ENCODE assay signal across 19 cellular contexts in genomic region chr7:72445580-72445979, GRCh38. TPM values are rescaled to one million over a fixed set of nuclear protein-coding genes. Genes with fewer than 3 reads are reported as not detected.
DNase-seq lines count a peak whose midpoint lies in the region; ATAC-seq and TF ChIP-seq lines count a peak whose summit lies in the region.
"Had no signal": no experiment of that assay in that cellular context is flagged by ENCODE, and none has a peak within 500 bp of the region (broad histone marks: within the 10 kb centered on the region; RNA-seq: fewer than 3 reads in every experiment).

No MANE protein-coding gene starts in this region.

- H3K36me3 Mint-ChIP-seq in Caco-2 (ENCODE audit: insufficient read depth, unreplicated experiment) = no peaks in the 10 kb centered on the region
- H3K36me3 Mint-ChIP-seq: CD14-positive monocyte; CD4-positive, alpha-beta memory T cell had no signal

- H4K20me1 ChIP-seq in MM.1S (ENCODE audit: insufficient read depth, low read length) = no peaks in the 10 kb centered on the region

- H3K9me3 ChIP-seq in Caco-2 (no peaks in the 10 kb centered on the region), MM.1S (replicated peaks; ENCODE audit: insufficient read depth, low read length) (no peaks in the 10 kb centered on the region), uterus (no peaks in the 10 kb centered on the region)
- H3K9me3 ChIP-seq: BE2C had no signal

- H3K9ac ChIP-seq in MM.1S (ENCODE audit: low read length) = no peak overlapping the region

- CTCF ChIA-PET in Caco-2 (lab: Charles Lee) = no interaction called here

- POLR2A ChIA-PET in Caco-2 (lab: Charles Lee) = no interaction called here

- no peak overlapping the region for H3K4me3 ChIP-seq in Caco-2 (ENCODE audit: low read depth, low read length)
- no peak overlapping the region for H3K4me3 ChIP-seq in MM.1S (ENCODE audit: low read length)
- peak overlapping the region in 38 of 59 donors; percentile 5 to 69 (median 58) for H3K4me3 ChIP-seq in dorsolateral prefrontal cortex
- H3K4me3 ChIP-seq in uterus = no peak overlapping the region
- H3K4me3 ChIP-seq: GM12878 had no signal

- H3K27me3 Mint-ChIP-seq in Caco-2 (ENCODE audit: insufficient read depth, unreplicated experiment) = no peaks in the 10 kb centered on the region

- H3K4me3 Mint-ChIP-seq in Caco-2 (ENCODE audit: unreplicated experiment) = no peak overlapping the region
- H3K4me3 Mint-ChIP-seq: CD4-positive, alpha-beta memory T cell; HFFc6 had no signal

- H3K36me3 ChIP-seq in Caco-2 (ENCODE audit: control insufficient read depth, insufficient read depth, low read length) (no peaks in the 10 kb centered on the region), MM.1S (replicated peaks; ENCODE audit: insufficient read depth, low read length) (no peaks in the 10 kb centered on the region), uterus (no peaks in the 10 kb centered on the region)
- H3K36me3 ChIP-seq: BE2C had no signal

- no TSS peak for BruUV-seq in Caco-2 (replicated peaks; lab: Mats Ljungman, UMichigan)

- no peaks in the 10 kb centered on the region for H3K4me1 Mint-ChIP-seq in Caco-2 (ENCODE audit: low read depth, unreplicated experiment)

- TF ChIP-seq POLR2A in uterus (IDR thresholded peaks at IDR 0.05) = no peak

- intact Hi-C loops in Caco-2 (cut with micrococcal nuclease; ENCODE audit: unreplicated experiment) (no loop called here), dorsolateral prefrontal cortex (cut with DNase I) (no loop called here), uterus (cut with DNase I; ENCODE audit: low total_unique reads) (no loop called here)

- ATAC-seq in GM21576 (IDR thresholded peaks at IDR 0.05; ENCODE audit: unreplicated experiment) (no peak), HG02981 (IDR thresholded peaks at IDR 0.05; ENCODE audit: unreplicated experiment) (no peak), GM18498 (IDR thresholded peaks at IDR 0.05; ENCODE audit: unreplicated experiment) (no peak)
- ATAC-seq: HCT116 had no signal

- no peaks in the 10 kb centered on the region; the same call in 1 of the 2 replicates for H3K4me1 ChIP-seq in Caco-2
- H3K4me1 ChIP-seq in MM.1S (ENCODE audit: low read length) = no peaks in the 10 kb centered on the region
- H3K4me1 ChIP-seq in uterus = no peaks in the 10 kb centered on the region
- H3K4me1 ChIP-seq: BE2C had no signal

- H3K79me2 ChIP-seq in MM.1S (ENCODE audit: low read length) = no peaks in the 10 kb centered on the region

- peaks cover 2% of the 10 kb centered on the region for H3K9me3 Mint-ChIP-seq in Caco-2 (ENCODE audit: unreplicated experiment)

- no peaks in the 10 kb centered on the region for H3F3A ChIP-seq in MM.1S (ENCODE audit: insufficient read depth, low read length)

- H3K27ac ChIP-seq in MM.1S (ENCODE audit: low read length) (no peak overlapping the region), dorsolateral prefrontal cortex (peak overlapping the region in 1 of 59 donors; percentile 70), uterus (no peak overlapping the region)

- DNase-seq in Caco-2 (no peak), MM.1S (no peak), dorsolateral prefrontal cortex (peak in 1 of 10 donors; percentile 65), uterus (no peak)
- DNase-seq: ACHN; BE2C; Calu3; CD4-positive, alpha-beta memory T cell; DMS79 treated with DMSO at 0.1 percent for 48 hours; GOT3; H7; HFFc6; KG1 had no signal

- peak overlapping the region; percentile 29 for H3K27ac Mint-ChIP-seq in Caco-2 (ENCODE audit: unreplicated experiment)
- H3K27ac Mint-ChIP-seq: CD4-positive, alpha-beta memory T cell; HFFc6 had no signal

- no peaks in the 10 kb centered on the region for H3K9me2 ChIP-seq in MM.1S (replicated peaks; ENCODE audit: insufficient read depth, low read length)

- no peaks in the 10 kb centered on the region for H3K27me3 ChIP-seq in Caco-2 (replicated peaks; ENCODE audit: control insufficient read depth, insufficient read depth, low read length)
- no peaks in the 10 kb centered on the region for H3K27me3 ChIP-seq in MM.1S (replicated peaks; ENCODE audit: insufficient read depth, low read length)
- no peaks in the 10 kb centered on the region for H3K27me3 ChIP-seq in dorsolateral prefrontal cortex
- H3K27me3 ChIP-seq in uterus = no peaks in the 10 kb centered on the region

- no peak overlapping the region for H2AFZ ChIP-seq in MM.1S (ENCODE audit: low read length)

- TF ChIP-seq CTCF in Caco-2 (IDR thresholded peaks at IDR 0.05; ENCODE audit: insufficient read depth in 1 of 2, low read depth in 1 of 2, low read length in 1 of 2, severe bottlenecking in 1 of 2, unreplicated experiment in 1 of 2) = no peak
- no peak for TF ChIP-seq CTCF in MM.1S (IDR thresholded peaks at IDR 0.05; ENCODE audit: low read length)
- no peak for TF ChIP-seq CTCF in dorsolateral prefrontal cortex (IDR thresholded peaks at IDR 0.05 in 54 of 56, conservative IDR thresholded peaks at IDR 0.05 in 2 of 56; ENCODE audit: low read depth in 1 of 56, partially characterized antibody in 56 of 56)
- TF ChIP-seq CTCF in uterus (IDR thresholded peaks at IDR 0.05) = no peak

- H3K4me2 ChIP-seq in MM.1S (ENCODE audit: low read depth, low read length) = 0 out of 2 replicates have a peak overlapping the region, but pooled peaks have one; percentile 17

RNA-seq across cellular contexts. Expression of gene CALN1, which starts 33.4 kb away (rescaled TPM):
- total RNA-seq in Caco-2 (2022) (not detected in 2 replicates), dorsolateral prefrontal cortex (10 to 100 TPM; 15.6 to 71.8 (median 37.7) TPM), uterus (1 to 10 TPM in 2 of 4 donors, under 1 TPM in 1, not detected in 1; 0.49 to 2.3 (median 1.5) TPM)
- total RNA-seq: Calu3; CD4-positive, alpha-beta memory T cell; HFFc6 had no signal

Comparison
In these comparisons a context has a peak if more than half of its experiments do, and no peak if none do; other contexts are left out.
1. H3K4me3 ChIP-seq: peak in dorsolateral prefrontal cortex (38 of 59); none in Caco-2 (single experiment), MM.1S (single experiment) and uterus (0 of 2).
2. RNA of gene CALN1, which starts 33.4 kb away (total RNA-seq): 15.6 to 71.8 TPM in dorsolateral prefrontal cortex; 0.49 to 2.3 TPM in uterus and not detected in Caco-2; every median in the first group is over 4 times any median in the second.